In the genomic region with DNA sequence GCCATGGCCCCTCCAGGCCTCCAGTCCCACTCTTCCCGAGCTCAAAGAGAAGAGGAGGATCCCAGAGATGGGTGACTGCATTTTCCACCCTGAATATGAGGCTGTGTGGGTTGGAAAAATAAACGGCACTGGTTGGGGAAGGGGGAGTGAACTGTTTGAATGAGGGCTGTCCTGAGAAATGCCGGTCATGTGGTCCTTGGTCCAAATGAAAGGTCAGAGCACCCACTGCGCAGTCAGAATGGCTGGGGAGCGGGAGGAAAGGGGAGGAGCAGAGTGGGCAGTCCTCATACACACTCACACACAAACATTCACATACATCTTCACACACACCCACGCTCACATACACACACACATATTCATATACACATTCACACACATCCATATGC, we compare ENCODE assay signal across 1 cellular context.
TF ChIP-seq lines count a peak whose summit lies in the region.

No MANE protein-coding gene starts in this region.

TF ChIP-seq in GM23338, 12 proteins besides CTCF, POLR2A, EP300 and RAD21 (continued from another document):
- TF ChIP-seq, protein P1, sequence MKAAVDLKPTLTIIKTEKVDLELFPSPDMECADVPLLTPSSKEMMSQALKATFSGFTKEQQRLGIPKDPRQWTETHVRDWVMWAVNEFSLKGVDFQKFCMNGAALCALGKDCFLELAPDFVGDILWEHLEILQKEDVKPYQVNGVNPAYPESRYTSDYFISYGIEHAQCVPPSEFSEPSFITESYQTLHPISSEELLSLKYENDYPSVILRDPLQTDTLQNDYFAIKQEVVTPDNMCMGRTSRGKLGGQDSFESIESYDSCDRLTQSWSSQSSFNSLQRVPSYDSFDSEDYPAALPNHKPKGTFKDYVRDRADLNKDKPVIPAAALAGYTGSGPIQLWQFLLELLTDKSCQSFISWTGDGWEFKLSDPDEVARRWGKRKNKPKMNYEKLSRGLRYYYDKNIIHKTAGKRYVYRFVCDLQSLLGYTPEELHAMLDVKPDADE (IDR thresholded peaks at IDR 0.05) = no peak
- no peak for TF ChIP-seq POLR2AphosphoS5 (IDR thresholded peaks at IDR 0.05; ENCODE audit: low read depth)
- no peak for TF ChIP-seq ZNF114 (CRISPR knock-in tag; IDR thresholded peaks at IDR 0.05)
